In the genomic region with DNA sequence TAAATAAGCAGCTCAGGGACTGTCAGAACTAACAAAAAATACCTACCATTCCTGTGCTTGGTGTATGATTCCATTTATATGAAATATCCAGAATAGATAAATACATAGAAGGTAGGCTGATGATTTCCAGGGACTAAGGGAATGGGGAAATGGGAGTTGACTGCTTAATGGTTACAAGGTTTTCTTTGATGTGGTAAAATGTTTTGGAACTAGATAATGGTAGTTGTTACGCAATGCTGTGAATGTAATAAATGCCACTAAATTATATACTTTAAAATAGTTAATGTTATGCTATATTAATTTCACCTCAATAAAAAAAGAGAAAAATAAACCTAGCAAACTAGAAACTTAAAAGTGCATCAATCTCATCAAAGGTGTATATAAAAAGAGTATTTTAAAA, we compare ENCODE assay signal across 21 cellular contexts.
"Had no signal": no experiment of that assay in that cellular context is flagged by ENCODE, and none has a peak within 500 bp of the region (broad histone marks: within the 10 kb centered on the region; RNA-seq: fewer than 3 reads in every experiment).

No MANE protein-coding gene starts in this region.

- H3K4me1 ChIP-seq: body of pancreas, heart left ventricle, prostate gland, thyroid gland had no signal

- H3K27me3 ChIP-seq: body of pancreas, heart left ventricle, neutrophil, ovary, thyroid gland had no signal

- ATAC-seq: activated CD4-positive, CD25-positive, alpha-beta regulatory T cell treated with anti-CD3 and anti-CD28 coated beads, Interleukin-2, amount 50 U/mL, for 24 hours; activated T-cell treated with anti-CD3 and anti-CD28 coated beads, Interleukin-2, amount 50 U/mL, for 72 hours; body of pancreas; esophagus mucosa; heart left ventricle; left colon; right cardiac atrium had no signal

- DNase-seq: activated CD4-positive, alpha-beta memory T cell treated with anti-CD3 and anti-CD28 coated beads, Interleukin-2, amount 10 ng/mL, durations not matched to agents 7 days and 5 days; activated CD4-positive, alpha-beta T cell treated with anti-CD3 and anti-CD28 coated beads, Interleukin-2, amount 10 ng/mL, durations not matched to agents 24 days and 14 days; activated effector memory CD4-positive, alpha-beta T cell treated with Interleukin-2 at 50 U/mL for 16 hours; activated naive CD4-positive, alpha-beta T cell treated with anti-CD3 and anti-CD28 coated beads for 36 hours; activated T-cell treated with anti-CD3 and anti-CD28 coated beads, Interleukin-2, amount 50 U/mL, for 72 hours; body of pancreas; dermis blood vessel endothelial cell; effector CD8-positive, alpha-beta T cell; heart left ventricle; left colon; ovary; right cardiac atrium; stimulated activated CD4-positive, alpha-beta T cell treated with anti-CD3 and anti-CD28 coated beads, Interleukin-1b, Interleukin-23, amount 100 ng/mL, for 48 hours; substantia nigra; thyroid gland had no signal

- H3K27ac ChIP-seq: body of pancreas, heart left ventricle, neutrophil, ovary, prostate gland, thyroid gland, VCaP had no signal

- H3K36me3 ChIP-seq: neutrophil, ovary, prostate gland, thyroid gland had no signal

- FAIRE-seq: keratinocyte had no signal

- H3K9me3 ChIP-seq: prostate gland, thyroid gland had no signal

- H3K4me3 ChIP-seq: body of pancreas, heart left ventricle, ovary, prostate gland, thyroid gland had no signal
